In genomic region chrX:18887821-18888205, GRCh38 we compare ENCODE assay signal across 2 cellular contexts.
TF ChIP-seq lines count a peak whose summit lies in the region.

No MANE protein-coding gene starts in this region.

TF ChIP-seq in liver, 16 proteins besides CTCF, POLR2A, EP300 and RAD21 (continued from another document):
- TF ChIP-seq FOXA1 (IDR thresholded peaks at IDR 0.05) = no peak
- TF ChIP-seq JUND (IDR thresholded peaks at IDR 0.05) = no peak
- TF ChIP-seq HNF4G (IDR thresholded peaks at IDR 0.05) = no peak

TF ChIP-seq in SK-N-SH, 30 proteins besides CTCF, POLR2A, EP300 and RAD21 (continued from another document):
- no peak for TF ChIP-seq IRF3 (IDR thresholded peaks at IDR 0.05; ENCODE audit: low read depth, low read length)
- TF ChIP-seq GATA2 (CRISPR knock-in tag; IDR thresholded peaks at IDR 0.05) = no peak
- no peak for TF ChIP-seq MAX (IDR thresholded peaks at IDR 0.05; ENCODE audit: low read depth)
- TF ChIP-seq ZBTB33 (IDR thresholded peaks at IDR 0.05; ENCODE audit: borderline replicate concordance, low read depth) = no peak
- no peak for TF ChIP-seq TAF1 (IDR thresholded peaks at IDR 0.05; ENCODE audit: borderline replicate concordance, low read depth, low read length)
- no peak for TF ChIP-seq RCOR1 (IDR thresholded peaks at IDR 0.05; ENCODE audit: low read length)
- no peak for TF ChIP-seq CHD2 (IDR thresholded peaks at IDR 0.05; ENCODE audit: low read length, partially characterized antibody)
- no peak for TF ChIP-seq SIN3A (IDR thresholded peaks at IDR 0.05; ENCODE audit: borderline replicate concordance, low read depth, low read length)
- TF ChIP-seq USF2 (IDR thresholded peaks at IDR 0.05; ENCODE audit: borderline replicate concordance, low read depth, low read length) = no peak
- TF ChIP-seq SMC3 (IDR thresholded peaks at IDR 0.05; ENCODE audit: low read depth, low read length) = no peak
- TF ChIP-seq, protein P1, sequence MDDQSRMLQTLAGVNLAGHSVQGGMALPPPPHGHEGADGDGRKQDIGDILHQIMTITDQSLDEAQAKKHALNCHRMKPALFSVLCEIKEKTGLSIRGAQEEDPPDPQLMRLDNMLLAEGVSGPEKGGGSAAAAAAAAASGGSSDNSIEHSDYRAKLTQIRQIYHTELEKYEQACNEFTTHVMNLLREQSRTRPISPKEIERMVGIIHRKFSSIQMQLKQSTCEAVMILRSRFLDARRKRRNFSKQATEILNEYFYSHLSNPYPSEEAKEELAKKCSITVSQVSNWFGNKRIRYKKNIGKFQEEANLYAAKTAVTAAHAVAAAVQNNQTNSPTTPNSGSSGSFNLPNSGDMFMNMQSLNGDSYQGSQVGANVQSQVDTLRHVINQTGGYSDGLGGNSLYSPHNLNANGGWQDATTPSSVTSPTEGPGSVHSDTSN (IDR thresholded peaks at IDR 0.05) = no peak
- TF ChIP-seq GABPA (IDR thresholded peaks at IDR 0.05; ENCODE audit: low read depth) = no peak
- TF ChIP-seq FOSL2 (IDR thresholded peaks at IDR 0.05; ENCODE audit: borderline replicate concordance, low read depth) = no peak
- TF ChIP-seq NFIC (IDR thresholded peaks at IDR 0.05; ENCODE audit: borderline replicate concordance) = no peak
- no peak for TF ChIP-seq USF1 (IDR thresholded peaks at IDR 0.05; ENCODE audit: borderline replicate concordance, low read depth)
